ENCODE assay signal across 17 cellular contexts in genomic region chr21:32094792-32095191, GRCh38.
DNase-seq lines count a peak whose midpoint lies in the region; ATAC-seq, FAIRE-seq and TF ChIP-seq lines count a peak whose summit lies in the region.
"Had no signal": no experiment of that assay in that cellular context is flagged by ENCODE, and none has a peak within 500 bp of the region (broad histone marks: within the 10 kb centered on the region; RNA-seq: fewer than 3 reads in every experiment).

No MANE protein-coding gene starts in this region.

- H3K27me3 ChIP-seq in HepG2 (ENCODE audit: control insufficient read depth in 1 of 2, insufficient read depth in 2 of 2, low read length in 2 of 2) (no peaks in the 10 kb centered on the region), right lobe of liver (no peaks in the 10 kb centered on the region)
- H3K27me3 ChIP-seq: BLaER1 treated with 17β-estradiol and CSF1 and Interleukin-3, amounts not matched to agents 10 nM and 100 nM; hepatocyte had no signal

- H3K36me3 ChIP-seq in HepG2 (replicated peaks in 1 of 2; ENCODE audit: control insufficient read depth in 1 of 2, insufficient read depth in 2 of 2, low read length in 2 of 2) (no peaks in the 10 kb centered on the region), right lobe of liver (no peaks in the 10 kb centered on the region)
- H3K36me3 ChIP-seq: BLaER1 treated with 17β-estradiol and CSF1 and Interleukin-3, amounts not matched to agents 10 nM and 100 nM had no signal

- no peak for FAIRE-seq in HepG2 (lab: Jason Lieb, UNC)
- FAIRE-seq: endometrium had no signal

- BruUV-seq in HepG2 (replicated peaks; lab: Mats Ljungman, UMichigan) = no TSS peak

- POLR2A ChIA-PET in HepG2 (lab: Yijun Ruan, JAX) = no interaction called here

- H3K27ac ChIP-seq in HepG2 (ENCODE audit: extremely low read length, insufficient read depth, low read length) (no peak overlapping the region), right lobe of liver (no peak overlapping the region)
- H3K27ac ChIP-seq: BLaER1 treated with 17β-estradiol and CSF1 and Interleukin-3, amounts not matched to agents 10 nM and 100 nM; hepatocyte had no signal

- no peak overlapping the region for H2AFZ ChIP-seq in HepG2 (ENCODE audit: low read length)
- H2AFZ ChIP-seq: hepatocyte had no signal

- no peak for TF ChIP-seq CTCF in HepG2 (CRISPR knock-in tag; IDR thresholded peaks at IDR 0.05)
- no peak for TF ChIP-seq CTCF in right lobe of liver (IDR thresholded peaks at IDR 0.05)
- no peak for TF ChIP-seq CTCF in fibroblast of the aortic adventitia (IDR thresholded peaks at IDR 0.05; ENCODE audit: insufficient read depth, low read length)

- no peak for TF ChIP-seq POLR2A in HepG2 (IDR thresholded peaks at IDR 0.05; ENCODE audit: insufficient read depth in 1 of 2, low read depth in 2 of 2, low read length in 2 of 2)
- no peak for TF ChIP-seq POLR2A in right lobe of liver (IDR thresholded peaks at IDR 0.05)

- H4K20me1 ChIP-seq in HepG2 (ENCODE audit: insufficient read depth, low read length) = no peaks in the 10 kb centered on the region
- H4K20me1 ChIP-seq: BLaER1 treated with 17β-estradiol and CSF1 and Interleukin-3, amounts not matched to agents 10 nM and 100 nM had no signal

- H3K4me1 ChIP-seq in HepG2 (ENCODE audit: insufficient read depth, low read length) = peaks cover 5% of the 10 kb centered on the region; the same call in 1 of the 2 replicates
- H3K4me1 ChIP-seq in right lobe of liver = no peaks in the 10 kb centered on the region
- H3K4me1 ChIP-seq: BLaER1 treated with 17β-estradiol and CSF1 and Interleukin-3, amounts not matched to agents 10 nM and 100 nM had no signal

- TF ChIP-seq EP300 in HepG2 (IDR thresholded peaks at IDR 0.05; ENCODE audit: low read depth in 2 of 2, low read length in 2 of 2) (no peak), HepG2 (CRISPR knock-in tag; IDR thresholded peaks at IDR 0.05; ENCODE audit: borderline replicate concordance) (no peak)

- H3K79me2 ChIP-seq in HepG2 (ENCODE audit: insufficient read depth, low read length) = no peaks in the 10 kb centered on the region
- H3K79me2 ChIP-seq: hepatocyte had no signal

- H3K4me2 ChIP-seq in HepG2 (ENCODE audit: low read depth, low read length) = no peak overlapping the region
- H3K4me2 ChIP-seq: BLaER1 treated with 17β-estradiol and CSF1 and Interleukin-3, amounts not matched to agents 10 nM and 100 nM; hepatocyte had no signal

- ATAC-seq in HepG2 = no peak
- ATAC-seq in right lobe of liver = no peak
- ATAC-seq in HG03135 (IDR thresholded peaks at IDR 0.05; ENCODE audit: unreplicated experiment) = no peak
- no peak for ATAC-seq in HG02973 (IDR thresholded peaks at IDR 0.05; ENCODE audit: unreplicated experiment)

- H3K4me3 ChIP-seq in HepG2 (replicated peaks in 1 of 3; ENCODE audit: insufficient read depth in 1 of 3, low read depth in 2 of 3, low read length in 3 of 3) (no peak overlapping the region), right lobe of liver (no peak overlapping the region), fibroblast of the aortic adventitia (ENCODE audit: low read depth, low read length) (no peak overlapping the region)
- H3K4me3 ChIP-seq: BLaER1 treated with 17β-estradiol and CSF1 and Interleukin-3, amounts not matched to agents 10 nM and 100 nM; hepatocyte had no signal

- CTCF ChIA-PET in HepG2 (lab: Yijun Ruan, JAX; ENCODE audit: low intra/inter-chr PET ratio, low total read pairs) = no interaction called here

- H3K9me3 ChIP-seq in HepG2 (ENCODE audit: low read length) = no peaks in the 10 kb centered on the region
- no peaks in the 10 kb centered on the region for H3K9me3 ChIP-seq in right lobe of liver

- DNase-seq in HepG2 (ENCODE audit: low spot score) (no peak), right lobe of liver (no peak), RPMI7951 (ENCODE audit: low read depth) (peak; percentile 38), fibroblast of the aortic adventitia (ENCODE audit: low read depth) (peak; percentile 28), DMS79 treated with DMSO at 0.1 percent for 48 hours (lab: John Stamatoyannopoulos, UW) (no peak), NCI-H345 treated with DMSO at 0.1 percent for 48 hours (lab: John Stamatoyannopoulos, UW; ENCODE audit: unreplicated experiment) (no peak)
- DNase-seq: activated CD4-positive, alpha-beta T cell treated with anti-CD3 and anti-CD28 coated beads, Interleukin-2, amount 50 U/mL, for 4 hours; activated gamma-delta T cell; Karpas-422; NCI-H2081; stimulated activated CD4-positive, alpha-beta T cell treated with anti-CD3 and anti-CD28 coated beads, Interleukin-4, amount 100 ng/mL, for 1 hour; T-helper 2 cell had no signal

- TF ChIP-seq RAD21 in HepG2 (CRISPR knock-in tag; IDR thresholded peaks at IDR 0.05) = no peak

- 29% methylated on average over 2 of the region's 2 CpGs for WGBS in HepG2 (ENCODE audit: low lambda C conversion rate)
- 36% methylated on average over 2 of the region's 2 CpGs for WGBS in right lobe of liver (ENCODE audit: insufficient coverage, low coverage, low lambda C conversion rate, missing lambda C conversion rate)

- intact Hi-C loops in HepG2 (cut with micrococcal nuclease; ENCODE audit: unreplicated experiment) (no loop called here), right lobe of liver (cut with DNase I) (no loop called here)

- no peak overlapping the region for H3K9ac ChIP-seq in HepG2 (ENCODE audit: insufficient read depth, low read depth, low read length)
- H3K9ac ChIP-seq: BLaER1 treated with 17β-estradiol and CSF1 and Interleukin-3, amounts not matched to agents 10 nM and 100 nM had no signal

- in situ Hi-C loops in HepG2 (cut with HindIII; ENCODE audit: extremely low pct_ligation_motif_present, low pct_unique_long_range_greater_than_20kb) = no loop called here

TF ChIP-seq in HepG2, 621 proteins besides CTCF, POLR2A, EP300 and RAD21:
- no peak for TF ChIP-seq ZNF841 (CRISPR knock-in tag; IDR thresholded peaks at IDR 0.05; ENCODE audit: borderline replicate concordance)
- peak; percentile 78 for TF ChIP-seq ZNF143 (CRISPR knock-in tag; IDR thresholded peaks at IDR 0.05)
- peak; percentile 62 for TF ChIP-seq NFYB (CRISPR knock-in tag; IDR thresholded peaks at IDR 0.05)
- TF ChIP-seq THAP11 (CRISPR knock-in tag; IDR thresholded peaks at IDR 0.05) = peak; percentile 89
- peak; percentile 44; the same call in 1 of the 2 replicates for TF ChIP-seq NFYC (CRISPR knock-in tag; IDR thresholded peaks at IDR 0.05)
- TF ChIP-seq GABPA (IDR thresholded peaks at IDR 0.05; ENCODE audit: low read depth, low read length) = no peak
- TF ChIP-seq GABPA (CRISPR knock-in tag; IDR thresholded peaks at IDR 0.05; ENCODE audit: low read depth) = 0 out of 2 replicates have a peak, but pooled peaks have one; percentile 10
- TF ChIP-seq SATB2 (CRISPR knock-in tag; IDR thresholded peaks at IDR 0.05) = no peak

Comparison
In these comparisons a context has a peak if more than half of its experiments do, and no peak if none do; other contexts are left out.
1. DNase-seq: peak in RPMI7951 (single experiment) and fibroblast of the aortic adventitia (single experiment); none in HepG2 (single experiment), right lobe of liver (0 of 3), DMS79 treated with DMSO at 0.1 percent for 48 hours (single experiment) and NCI-H345 treated with DMSO at 0.1 percent for 48 hours (single experiment).